In the genomic region with DNA sequence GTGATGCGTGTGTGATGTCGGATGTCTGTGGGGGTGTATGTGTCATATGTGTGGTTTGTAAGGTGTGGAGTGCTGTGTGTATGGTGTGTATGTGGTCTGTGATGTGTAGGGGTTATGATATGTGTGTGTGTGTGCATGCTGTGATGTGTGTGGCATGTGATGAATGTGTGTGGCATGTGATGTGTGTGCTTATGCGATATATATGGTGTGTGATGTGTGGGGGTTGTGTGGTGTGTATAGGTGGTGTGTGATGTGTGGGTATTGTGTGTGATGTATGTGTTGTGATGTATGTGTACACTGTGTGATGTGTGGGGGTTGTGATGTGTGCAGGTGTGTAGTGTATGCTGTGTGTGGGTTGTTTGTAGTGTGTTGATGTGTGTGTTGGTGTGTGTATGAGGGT, we compare ENCODE assay signal across 18 cellular contexts. TPM values are rescaled to one million over a fixed set of nuclear protein-coding genes. Genes with fewer than 3 reads are reported as not detected.
DNase-seq lines count a peak whose midpoint lies in the region; ATAC-seq, FAIRE-seq and TF ChIP-seq lines count a peak whose summit lies in the region.
"Had no signal": no experiment of that assay in that cellular context is flagged by ENCODE, and none has a peak within 500 bp of the region (broad histone marks: within the 10 kb centered on the region; RNA-seq: fewer than 3 reads in every experiment).

No MANE protein-coding gene starts in this region.

- no peaks in the 10 kb centered on the region for H4K20me1 ChIP-seq in HepG2 (ENCODE audit: insufficient read depth, low read length)
- H4K20me1 ChIP-seq in IMR-90 (ENCODE audit: insufficient read depth, low read length), result peaks cover 3% of the 10 kb centered on the region; the same call in 1 of the 2 replicates
- H4K20me1 ChIP-seq in H1 (replicated peaks in 1 of 2; ENCODE audit: control insufficient read depth in 1 of 2, insufficient read depth in 2 of 2, low read length in 2 of 2), result peaks cover 0 to 10% of the 10 kb centered on the region in 2 experiments
- H4K20me1 ChIP-seq in GM23338 (replicated peaks; ENCODE audit: insufficient read depth), result no peaks in the 10 kb centered on the region
- H4K20me1 ChIP-seq: BLaER1 had no signal

- no peaks in the 10 kb centered on the region for H3K9me2 ChIP-seq in GM23338 (ENCODE audit: insufficient read depth)

- no peak overlapping the region; the same call in 1 of the 2 replicates for H3K23ac ChIP-seq in IMR-90 (ENCODE audit: low read depth, low read length)
- H3K23ac ChIP-seq in H1 (ENCODE audit: insufficient read length), result no peak overlapping the region

- H3K79me2 ChIP-seq in HepG2 (ENCODE audit: insufficient read depth, low read length), result no peaks in the 10 kb centered on the region
- no peaks in the 10 kb centered on the region for H3K79me2 ChIP-seq in H1 (ENCODE audit: control insufficient read depth in 1 of 2, insufficient read depth in 2 of 2, low read length in 2 of 2)
- no peaks in the 10 kb centered on the region for H3K79me2 ChIP-seq in GM23338 (replicated peaks; ENCODE audit: insufficient read depth)

- H4K5ac ChIP-seq in IMR-90 (ENCODE audit: low read depth, low read length) (no peak overlapping the region), H1 (ENCODE audit: insufficient read length, low read depth, low read length) (no peak overlapping the region)

- H3K79me1 ChIP-seq in IMR-90 (ENCODE audit: low read depth in 1 of 2, low read length in 2 of 2) (no peaks in the 10 kb centered on the region), H1 (ENCODE audit: low read depth, low read length) (no peaks in the 10 kb centered on the region)

- ATAC-seq in HepG2, result no peak
- ATAC-seq in right lobe of liver, result no peak
- ATAC-seq in IMR-90 (ENCODE audit: low read depth), result no peak
- no peak for ATAC-seq in GM23338
- ATAC-seq: CD8-positive, alpha-beta T cell had no signal

- H3K4me2 ChIP-seq in HepG2 (ENCODE audit: low read depth, low read length), result no peak overlapping the region
- no peak overlapping the region for H3K4me2 ChIP-seq in IMR-90 (ENCODE audit: low read depth, low read length)
- no peak overlapping the region for H3K4me2 ChIP-seq in H1 (ENCODE audit: insufficient read depth in 1 of 2, low read depth in 2 of 2, low read length in 2 of 2)
- no peak overlapping the region for H3K4me2 ChIP-seq in GM23338

- H3K18ac ChIP-seq in IMR-90 (ENCODE audit: low read depth, low read length), result no peak overlapping the region
- H3K18ac ChIP-seq in H1 (ENCODE audit: extremely low read depth, low read length), result no peak overlapping the region

- H2BK120ac ChIP-seq in IMR-90 (ENCODE audit: low read depth, low read length) (no peak overlapping the region), H1 (replicated peaks; ENCODE audit: low read depth, low read length) (no peak overlapping the region)

- H3K27ac ChIP-seq in HepG2 (ENCODE audit: extremely low read length, insufficient read depth, low read length) (no peak overlapping the region), right lobe of liver (no peak overlapping the region), IMR-90 (ENCODE audit: insufficient read depth, low read length) (no peak overlapping the region), H1 (ENCODE audit: low read depth, low read length) (no peak overlapping the region), GM23338 (ENCODE audit: low read depth) (no peak overlapping the region)
- H3K27ac ChIP-seq: 22Rv1 had no signal

- FAIRE-seq in HepG2 (lab: Jason Lieb, UNC) (no peak), H1 (lab: Jason Lieb, UNC) (no peak)

- H2BK5ac ChIP-seq in IMR-90 (ENCODE audit: low read depth, low read length, poor library complexity, severe bottlenecking) (peak overlapping the region; percentile 80), H1 (ENCODE audit: low read depth, low read length) (peak overlapping the region; percentile 42; the same call in 1 of the 2 replicates)

- H2AFZ ChIP-seq in HepG2 (ENCODE audit: low read length), result no peak overlapping the region
- no peak overlapping the region for H2AFZ ChIP-seq in IMR-90 (replicated peaks; ENCODE audit: low read length, poor library complexity)
- H2AFZ ChIP-seq in H1 (ENCODE audit: low read length), result no peak overlapping the region
- no peak overlapping the region for H2AFZ ChIP-seq in GM23338

- CTCF ChIA-PET in HepG2 (lab: Yijun Ruan, JAX; ENCODE audit: low intra/inter-chr PET ratio, low total read pairs), result no interaction called here
- CTCF ChIA-PET in IMR-90 (lab: Yijun Ruan, JAX), result no interaction called here
- CTCF ChIA-PET in H1 (lab: Charles Lee; ENCODE audit: partially characterized antibody), result no interaction called here

- H3K14ac ChIP-seq in IMR-90 (replicated peaks; ENCODE audit: low read depth, low read length), result no peak overlapping the region; the same call in 1 of the 2 replicates
- no peak overlapping the region for H3K14ac ChIP-seq in H1 (ENCODE audit: insufficient read length)

- no peaks in the 10 kb centered on the region for H3K27me3 Mint-ChIP-seq in activated T-cell treated with anti-CD3 and anti-CD28 coated beads, Interleukin-2, amount 50 U/mL, for 24 hours
- peaks cover 7% of the 10 kb centered on the region for H3K27me3 Mint-ChIP-seq in GM23338 (ENCODE audit: insufficient read depth, low read depth, poor library complexity)
- H3K27me3 Mint-ChIP-seq: IgD-negative memory B cell had no signal

- peaks cover 7% of the 10 kb centered on the region for H3K4me1 Mint-ChIP-seq in activated T-cell treated with anti-CD3 and anti-CD28 coated beads, Interleukin-2, amount 50 U/mL, for 24 hours (ENCODE audit: low read depth)
- peaks cover 8% of the 10 kb centered on the region for H3K4me1 Mint-ChIP-seq in GM23338

- H3K4ac ChIP-seq in IMR-90 (ENCODE audit: low read depth, low read length) (no peak overlapping the region), H1 (replicated peaks; ENCODE audit: insufficient read length, low read depth, low read length) (peak overlapping the region; percentile 48)

- H3K36me3 ChIP-seq in HepG2 (replicated peaks in 1 of 2; ENCODE audit: control insufficient read depth in 1 of 2, insufficient read depth in 2 of 2, low read length in 2 of 2) (no peaks in the 10 kb centered on the region), right lobe of liver (no peaks in the 10 kb centered on the region), IMR-90 (ENCODE audit: control insufficient read depth, insufficient read depth, low read length) (no peaks in the 10 kb centered on the region), H1 (ENCODE audit: control insufficient read depth in 2 of 4, insufficient read depth in 4 of 4, low read length in 3 of 4) (no peaks in the 10 kb centered on the region), GM23338 (ENCODE audit: insufficient read depth) (no peaks in the 10 kb centered on the region)
- H3K36me3 ChIP-seq: BLaER1, HAP-1 had no signal

- peaks cover 8% of the 10 kb centered on the region; the same call in 1 of the 2 replicates for H3F3A ChIP-seq in GM23338 (replicated peaks; ENCODE audit: low read depth)

- TF ChIP-seq POLR2A in HepG2 (IDR thresholded peaks at IDR 0.05; ENCODE audit: insufficient read depth in 1 of 2, low read depth in 2 of 2, low read length in 2 of 2), result no peak
- no peak for TF ChIP-seq POLR2A in right lobe of liver (IDR thresholded peaks at IDR 0.05)
- no peak for TF ChIP-seq POLR2A in IMR-90 (IDR thresholded peaks at IDR 0.05; ENCODE audit: low read depth, low read length)
- no peak for TF ChIP-seq POLR2A in H1 (IDR thresholded peaks at IDR 0.05; ENCODE audit: control extremely low read depth in 1 of 2, low read depth in 2 of 2, low read length in 2 of 2)

- H2BK15ac ChIP-seq in IMR-90 (ENCODE audit: low read depth, low read length), result no peak overlapping the region
- H2BK15ac ChIP-seq in H1 (ENCODE audit: low read length), result peak overlapping the region; percentile 77; the same call in 1 of the 2 replicates

- peak overlapping the region; percentile 86; the same call in 1 of the 2 replicates for H2BK12ac ChIP-seq in H1 (ENCODE audit: low read depth, low read length)

- 80% methylated on average over 3 of the region's 3 CpGs for WGBS in HepG2 (ENCODE audit: low lambda C conversion rate)
- 94% methylated on average over 3 of the region's 3 CpGs for WGBS in right lobe of liver (ENCODE audit: insufficient coverage, low coverage, low lambda C conversion rate, missing lambda C conversion rate)
- 90 to 100% methylated on average over 1 of the region's 3 CpGs for WGBS in IMR-90 (ENCODE audit: extremely low coverage in 2 of 2, insufficient read length in 1 of 2), 2 experiments
- 90 to 100% methylated on average over 1 to 3 of the region's 3 CpGs for WGBS in H1 (ENCODE audit: extremely low coverage in 1 of 2, insufficient coverage in 1 of 2, insufficient read length in 1 of 2, insufficient replicate concordance in 2 of 2, low coverage in 1 of 2, low lambda C conversion rate in 2 of 2, missing lambda C conversion rate in 1 of 2), 2 experiments

- H3K4me3 Mint-ChIP-seq in activated T-cell treated with anti-CD3 and anti-CD28 coated beads, Interleukin-2, amount 50 U/mL, for 24 hours, result no peak overlapping the region
- H3K4me3 Mint-ChIP-seq in GM23338, result no peak overlapping the region
- H3K4me3 Mint-ChIP-seq: CD8-positive, alpha-beta T cell; IgD-negative memory B cell had no signal

- no peak overlapping the region for H3K56ac ChIP-seq in IMR-90 (ENCODE audit: extremely low read depth, insufficient read depth, low read length)
- peak overlapping the region; percentile 99 for H3K56ac ChIP-seq in H1 (replicated peaks; ENCODE audit: insufficient read length, low read depth, low read length)

- H3K9me3 Mint-ChIP-seq in activated T-cell treated with anti-CD3 and anti-CD28 coated beads, Interleukin-2, amount 50 U/mL, for 24 hours, result no peaks in the 10 kb centered on the region
- no peaks in the 10 kb centered on the region for H3K9me3 Mint-ChIP-seq in GM23338
- H3K9me3 Mint-ChIP-seq: CD8-positive, alpha-beta T cell; IgD-negative memory B cell had no signal

- no peak overlapping the region for H3K27ac Mint-ChIP-seq in activated T-cell treated with anti-CD3 and anti-CD28 coated beads, Interleukin-2, amount 50 U/mL, for 24 hours
- H3K27ac Mint-ChIP-seq in GM23338, result no peak overlapping the region
- H3K27ac Mint-ChIP-seq: CD8-positive, alpha-beta T cell; IgD-negative memory B cell had no signal

- H3K9me1 ChIP-seq in IMR-90 (ENCODE audit: insufficient read depth, low read length), result peaks cover 4% of the 10 kb centered on the region

- H3K9me3 ChIP-seq in HepG2 (ENCODE audit: low read length) (no peaks in the 10 kb centered on the region), right lobe of liver (no peaks in the 10 kb centered on the region), IMR-90 (ENCODE audit: control insufficient read depth, insufficient read depth, low read length) (no peaks in the 10 kb centered on the region), H1 (ENCODE audit: insufficient read depth in 2 of 2, low read depth in 1 of 2, low read length in 1 of 2) (no peaks in the 10 kb centered on the region)
- H3K9me3 ChIP-seq: BLaER1, HAP-1 had no signal

- H3K23me2 ChIP-seq in H1 (ENCODE audit: low read depth, low read length), result peaks cover 11% of the 10 kb centered on the region

- intact Hi-C loops in HepG2 (cut with micrococcal nuclease; ENCODE audit: unreplicated experiment), result loop anchor here (5.0 kb wide), 1 partner anchor 245 kb away; no protein-coding TSS in a partner anchor
- intact Hi-C loops in right lobe of liver (cut with DNase I), result loop anchor here (10.0 kb wide), 2 partner anchors 242 to 262 kb away; no protein-coding TSS in a partner anchor
- intact Hi-C loops in IMR-90 (cut with micrococcal nuclease), result no loop called here

- POLR2A ChIA-PET in HepG2 (lab: Yijun Ruan, JAX), result no interaction called here
- POLR2A ChIA-PET in IMR-90 (lab: Charles Lee; ENCODE audit: unreplicated experiment), result no interaction called here
- POLR2A ChIA-PET in H1 (lab: Charles Lee; ENCODE audit: partially characterized antibody), result no interaction called here

- peaks cover 44% of the 10 kb centered on the region for H3K4me1 ChIP-seq in HepG2 (ENCODE audit: insufficient read depth, low read length)
- peaks cover 0 to 3% (median 0%) of the 10 kb centered on the region in 4 donors for H3K4me1 ChIP-seq in right lobe of liver
- H3K4me1 ChIP-seq in IMR-90 (ENCODE audit: control insufficient read depth, insufficient read depth, low read length), result no peaks in the 10 kb centered on the region
- peaks cover 0 to 11% (median 0%) of the 10 kb centered on the region in 4 experiments; a peak in 2 of 7 replicates for H3K4me1 ChIP-seq in H1 (replicated peaks in 1 of 4; ENCODE audit: control insufficient read depth in 3 of 4, insufficient read depth in 4 of 4, low read length in 3 of 4)
- no peaks in the 10 kb centered on the region for H3K4me1 ChIP-seq in GM23338 (ENCODE audit: insufficient read depth)
- H3K4me1 ChIP-seq: HAP-1 had no signal

- no TSS peak for BruUV-seq in HepG2 (replicated peaks; lab: Mats Ljungman, UMichigan)
- no TSS peak for BruUV-seq in IMR-90 (replicated peaks; lab: Mats Ljungman, UMichigan)

- TF ChIP-seq CTCF in HepG2 (CRISPR knock-in tag; IDR thresholded peaks at IDR 0.05) (no peak), right lobe of liver (IDR thresholded peaks at IDR 0.05) (no peak), IMR-90 (conservative IDR thresholded peaks at IDR 0.05; ENCODE audit: low read depth, low read length) (no peak), H1 (IDR thresholded peaks at IDR 0.05; ENCODE audit: control extremely low read depth in 1 of 3, insufficient read depth in 1 of 3, low read depth in 1 of 3, low read length in 3 of 3) (no peak), GM23338 (conservative IDR thresholded peaks at IDR 0.05; ENCODE audit: low read depth in 2 of 2) (no peak)

- no peak overlapping the region for H3K9ac ChIP-seq in HepG2 (ENCODE audit: insufficient read depth, low read depth, low read length)
- H3K9ac ChIP-seq in IMR-90 (ENCODE audit: low read depth, low read length), result no peak overlapping the region
- H3K9ac ChIP-seq in H1 (replicated peaks in 1 of 4; ENCODE audit: extremely low read depth in 1 of 4, low read depth in 3 of 4, low read length in 3 of 4), result no peak overlapping the region

- no peak overlapping the region for H2AK5ac ChIP-seq in IMR-90 (ENCODE audit: low read depth, low read length)
- peak overlapping the region; percentile 88; the same call in 1 of the 2 replicates for H2AK5ac ChIP-seq in H1 (ENCODE audit: low read depth, low read length)

- H3K4me3 ChIP-seq in HepG2 (replicated peaks in 1 of 3; ENCODE audit: insufficient read depth in 1 of 3, low read depth in 2 of 3, low read length in 3 of 3), result no peak overlapping the region
- H3K4me3 ChIP-seq in right lobe of liver, result no peak overlapping the region
- H3K4me3 ChIP-seq in IMR-90 (ENCODE audit: insufficient read depth, low read depth, low read length), result no peak overlapping the region
- no peak overlapping the region for H3K4me3 ChIP-seq in H1 (ENCODE audit: extremely low read depth in 1 of 4, insufficient read depth in 2 of 4, low read depth in 3 of 4, low read length in 4 of 4)
- no peak overlapping the region for H3K4me3 ChIP-seq in GM23338
- H3K4me3 ChIP-seq: BLaER1, HAP-1 had no signal

- in situ Hi-C loops in HepG2 (cut with HindIII; ENCODE audit: extremely low pct_ligation_motif_present, low pct_unique_long_range_greater_than_20kb), result no loop called here
- in situ Hi-C loops in IMR-90 (cut with MboI; ENCODE audit: low sequenced_read_pairs), result loop anchor here (25.0 kb wide), 1 partner anchor 510 kb away; the partner anchor contains the start of gene PDCL

- H4K91ac ChIP-seq in IMR-90 (ENCODE audit: insufficient read depth, low read depth, low read length) (no peak overlapping the region), H1 (replicated peaks; ENCODE audit: insufficient read length, low read length) (peak overlapping the region; percentile 88)

- DNase-seq in HepG2 (ENCODE audit: low spot score) (no peak), right lobe of liver (no peak), IMR-90 (no peak), H1 (ENCODE audit: low read depth in 1 of 2, low spot score in 2 of 2) (no peak), GM23338 (ENCODE audit: low spot score) (no peak), NK-92 (lab: John Stamatoyannopoulos, UW; ENCODE audit: unreplicated experiment) (no peak)
- DNase-seq in activated T-cell treated with anti-CD3 and anti-CD28 coated beads, Interleukin-2, amount 50 U/mL, for 24 hours, result no peak
- DNase-seq: Calu3; CD8-positive, alpha-beta T cell; EL; GOT3; KG1 had no signal

- dilution Hi-C loops in IMR-90 (cut with HindIII; ENCODE audit: low sequenced_read_pairs, unreplicated experiment), result no loop called here

- TF ChIP-seq EP300 in HepG2 (IDR thresholded peaks at IDR 0.05; ENCODE audit: low read depth in 2 of 2, low read length in 2 of 2) (no peak), HepG2 (CRISPR knock-in tag; IDR thresholded peaks at IDR 0.05; ENCODE audit: borderline replicate concordance) (no peak), H1 (IDR thresholded peaks at IDR 0.05; ENCODE audit: borderline replicate concordance in 1 of 2, low read depth in 2 of 2, low read length in 2 of 2) (no peak)

- H2AK9ac ChIP-seq in IMR-90 (replicated peaks; ENCODE audit: low read depth, low read length, poor library complexity), result peak overlapping the region; percentile 47

- H3K27me3 ChIP-seq in HepG2 (ENCODE audit: control insufficient read depth in 1 of 2, insufficient read depth in 2 of 2, low read length in 2 of 2) (peaks cover 2 to 43% of the 10 kb centered on the region in 2 experiments; a peak in 3 of 5 replicates), right lobe of liver (no peaks in the 10 kb centered on the region), IMR-90 (ENCODE audit: control insufficient read depth, insufficient read depth, low read length) (peaks cover 22% of the 10 kb centered on the region), H1 (replicated peaks in 1 of 4; ENCODE audit: control insufficient read depth in 3 of 4, extremely low read depth in 1 of 4, insufficient read depth in 3 of 4, low read length in 3 of 4) (no peaks in the 10 kb centered on the region), GM23338 (ENCODE audit: insufficient read depth) (no peaks in the 10 kb centered on the region)
- H3K27me3 ChIP-seq: BLaER1 had no signal

- no peaks in the 10 kb centered on the region for H3K36me3 Mint-ChIP-seq in activated T-cell treated with anti-CD3 and anti-CD28 coated beads, Interleukin-2, amount 50 U/mL, for 24 hours (ENCODE audit: low read depth)
- H3K36me3 Mint-ChIP-seq in GM23338 (ENCODE audit: low read depth), result no peaks in the 10 kb centered on the region
- H3K36me3 Mint-ChIP-seq: CD8-positive, alpha-beta T cell; IgD-negative memory B cell had no signal

- no peak overlapping the region for H2BK20ac ChIP-seq in IMR-90 (ENCODE audit: low read depth, low read length)
- H2BK20ac ChIP-seq in H1 (ENCODE audit: low read length), result peak overlapping the region; percentile 44; the same call in 1 of the 2 replicates

- TF ChIP-seq RAD21 in HepG2 (CRISPR knock-in tag; IDR thresholded peaks at IDR 0.05) (no peak), IMR-90 (IDR thresholded peaks at IDR 0.05; ENCODE audit: low read length) (no peak), H1 (IDR thresholded peaks at IDR 0.05 in 1 of 2, conservative IDR thresholded peaks at IDR 0.05 in 1 of 2; ENCODE audit: low read depth in 2 of 2, low read length in 2 of 2) (no peak)

- H4K8ac ChIP-seq in IMR-90 (ENCODE audit: low read depth in 2 of 2, low read length in 2 of 2) (no peak overlapping the region), H1 (ENCODE audit: extremely low read depth, insufficient read depth, low read length) (no peak overlapping the region; the same call in 1 of the 2 replicates)

RNA-seq across cellular contexts. Expression of gene CRB2, which starts 9.2 kb away (rescaled TPM):
- total RNA-seq in HepG2 (2016; rRNA removed; fragmentation: Illumina TruSeq; extraction: Trizol), result 0.14 and 0.29 TPM in 2 replicates
- total RNA-seq in HepG2 (2016; cell fraction: cytosol; rRNA removed; fragmentation: Illumina TruSeq; extraction: Trizol; ENCODE audit: low read depth), result not detected in 2 replicates
- 0.09 and 0.28 TPM in 2 replicates for total RNA-seq in HepG2 (2016; cell fraction: insoluble cytoplasmic fraction; rRNA removed; fragmentation: Illumina TruSeq; extraction: Trizol)
- total RNA-seq in HepG2 (2016; cell fraction: membrane; rRNA removed; fragmentation: Illumina TruSeq; extraction: Trizol), result 0.03 and 0.12 TPM in 2 replicates
- 0.28 and 0.37 TPM in 2 replicates for total RNA-seq in HepG2 (2016; cell fraction: nucleus; rRNA removed; fragmentation: Illumina TruSeq; extraction: Trizol)
- 0.01 and 0.07 TPM in 2 replicates for polyA plus RNA-seq in HepG2 (2011; rRNA removed)
- polyA plus RNA-seq in HepG2 (2011; cell fraction: cytosol; rRNA removed), result 0.01 TPM in 1 of 2 replicates, not detected in the other
- 0.11 and 0.16 TPM in 2 replicates for polyA plus RNA-seq in HepG2 (2011; cell fraction: nucleus; rRNA removed)
- polyA plus RNA-seq in HepG2 (2012), result 0.05 and 0.12 TPM in 2 replicates
- 0.03 TPM in 1 of 2 replicates, not detected in the other for polyA plus RNA-seq in HepG2 (2016; cell fraction: cytosol; fragmentation: Illumina TruSeq; extraction: Trizol; ENCODE audit: low read depth)
- polyA plus RNA-seq in HepG2 (2016; cell fraction: insoluble cytoplasmic fraction; fragmentation: Illumina TruSeq; extraction: Trizol; ENCODE audit: low read depth), result 0.05 and 0.12 TPM in 2 replicates
- polyA plus RNA-seq in HepG2 (2016; cell fraction: membrane; fragmentation: Illumina TruSeq; extraction: Trizol; ENCODE audit: low read depth), result 0.05 and 0.07 TPM in 2 replicates
- polyA plus RNA-seq in HepG2 (2016; cell fraction: nucleus; fragmentation: Illumina TruSeq; extraction: Trizol; ENCODE audit: insufficient read depth, low read depth), result 0.37 and 0.41 TPM in 2 replicates
- 0.05 and 0.50 TPM in 2 replicates for polyA minus RNA-seq in HepG2 (2011; rRNA and poly(A)+ RNA removed; ENCODE audit: low replicate concordance)
- not detected in 2 replicates for polyA minus RNA-seq in HepG2 (2011; cell fraction: cytosol; rRNA and poly(A)+ RNA removed)
- polyA minus RNA-seq in HepG2 (2011; cell fraction: nucleus; rRNA and poly(A)+ RNA removed), result 0.12 and 0.13 TPM in 2 replicates
- not detected for total RNA-seq in right lobe of liver
- not detected in 2 replicates for total RNA-seq in IMR-90 (2012; rRNA removed)
- polyA plus RNA-seq in IMR-90 (2012; rRNA removed), result not detected in 2 replicates
- not detected in 2 replicates for polyA plus RNA-seq in IMR-90 (2012; cell fraction: cytosol; rRNA removed)
- 0.03 TPM in 1 of 2 replicates, not detected in the other for polyA plus RNA-seq in IMR-90 (2012; cell fraction: nucleus; rRNA removed; ENCODE audit: low replicate concordance)
- total RNA-seq in H1 (2021; fragmentation: NEBNext Ultra II Directional; extraction: Animal tissue kit (Norgen Biotek cat#: 25700)), result 8.4 and 10.3 TPM in 2 replicates
- polyA plus RNA-seq in H1 (2011; rRNA removed), result 4.0 and 6.9 TPM in 2 replicates
- polyA plus RNA-seq in H1 (2011; cell fraction: cytosol; rRNA removed), result 4.8 TPM
- polyA plus RNA-seq in H1 (2011; cell fraction: nucleus; rRNA removed), result 21.4 TPM
- polyA plus RNA-seq in H1 (2012, experiment 1 of 2), result 5.1 to 11.2 TPM (median 9.5 TPM) in 4 replicates
- 6.3 TPM for polyA plus RNA-seq in H1 (2012, experiment 2 of 2)
- 3.3 TPM for polyA plus RNA-seq in H1 (2013, experiment 1 of 2)
- polyA plus RNA-seq in H1 (2013, experiment 2 of 2), result 3.0 TPM
- 8.8 and 10.1 TPM in 2 replicates for polyA minus RNA-seq in H1 (2011; rRNA and poly(A)+ RNA removed)
- 17.2 TPM for polyA minus RNA-seq in H1 (2011; cell fraction: cytosol; rRNA and poly(A)+ RNA removed)
- 19.0 TPM for polyA minus RNA-seq in H1 (2011; cell fraction: nucleus; rRNA and poly(A)+ RNA removed)
- total RNA-seq in GM23338 (2014; rRNA removed; shearing (Covaris generic)), result 9.8 and 10.2 TPM in 2 replicates
- 0.34 and 0.50 TPM in 2 replicates for polyA plus RNA-seq in GM23338 (2016; fragmentation: Nextera tagmentation; extraction: Ambion mirVana)
- total RNA-seq: Calu3; CD8-positive, alpha-beta T cell; HT1080 had no signal
- polyA plus RNA-seq: AG04450, IgD-negative memory B cell had no signal
